2 cellular contexts compared by ENCODE assay signal in genomic region chr1:244329591-244330317, GRCh38.
A peak's percentile ranks its signal among the peaks of the same experiment; 100 is the strongest.
TF ChIP-seq lines count a peak whose summit lies in the region.

No MANE protein-coding gene starts in this region.

TF ChIP-seq in A549, 52 proteins besides CTCF, POLR2A, EP300 and RAD21 (continued from another document):
- no peak for TF ChIP-seq FOSL2 (IDR thresholded peaks at IDR 0.05)
- peak; percentile 11; the same call in 1 of the 2 replicates for TF ChIP-seq FOSL2 (CRISPR knock-in tag; IDR thresholded peaks at IDR 0.05)
- no peak for TF ChIP-seq RFX5 (IDR thresholded peaks at IDR 0.05)

TF ChIP-seq in K562, 482 proteins besides CTCF, POLR2A, EP300 and RAD21 (continued from another document):
- TF ChIP-seq, protein P1, sequence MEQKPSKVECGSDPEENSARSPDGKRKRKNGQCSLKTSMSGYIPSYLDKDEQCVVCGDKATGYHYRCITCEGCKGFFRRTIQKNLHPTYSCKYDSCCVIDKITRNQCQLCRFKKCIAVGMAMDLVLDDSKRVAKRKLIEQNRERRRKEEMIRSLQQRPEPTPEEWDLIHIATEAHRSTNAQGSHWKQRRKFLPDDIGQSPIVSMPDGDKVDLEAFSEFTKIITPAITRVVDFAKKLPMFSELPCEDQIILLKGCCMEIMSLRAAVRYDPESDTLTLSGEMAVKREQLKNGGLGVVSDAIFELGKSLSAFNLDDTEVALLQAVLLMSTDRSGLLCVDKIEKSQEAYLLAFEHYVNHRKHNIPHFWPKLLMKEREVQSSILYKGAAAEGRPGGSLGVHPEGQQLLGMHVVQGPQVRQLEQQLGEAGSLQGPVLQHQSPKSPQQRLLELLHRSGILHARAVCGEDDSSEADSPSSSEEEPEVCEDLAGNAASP (IDR thresholded peaks at IDR 0.05) = 0 out of 2 replicates have a peak, but pooled peaks have one; percentile 9
